ENCODE assay signal across 1 cellular context in the genomic region with DNA sequence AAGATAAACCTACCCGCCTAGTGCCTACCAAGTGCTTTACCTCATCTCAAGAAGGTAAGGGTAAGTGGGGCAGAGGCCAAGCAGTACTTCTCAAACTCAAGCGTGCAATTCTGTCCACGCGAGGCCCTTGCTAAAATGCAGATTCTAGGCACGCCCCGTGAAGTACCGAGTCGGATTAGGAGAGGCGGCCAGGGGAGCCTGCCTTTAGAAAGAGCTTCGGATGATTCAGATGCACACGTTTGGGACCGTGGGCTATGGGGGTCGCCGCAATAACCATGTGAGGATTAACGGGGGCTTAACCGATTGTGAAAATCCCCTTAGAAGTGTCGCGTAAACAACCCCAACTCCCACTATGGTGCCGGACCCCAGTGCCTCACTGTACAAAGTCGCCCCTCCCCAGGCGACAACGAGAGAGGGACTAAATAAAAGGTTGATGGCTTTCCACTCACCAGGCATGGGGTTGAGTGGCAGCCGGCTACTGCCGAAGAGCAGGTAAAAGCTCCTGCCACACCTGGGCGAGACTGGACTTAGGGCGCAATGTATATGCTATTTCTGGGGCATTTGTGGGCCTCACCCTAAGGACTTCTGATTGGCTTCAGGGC.
TF ChIP-seq lines count a peak whose summit lies in the region.

No MANE protein-coding gene starts in this region.

TF ChIP-seq in endothelial cell of umbilical vein, 7 proteins besides CTCF, POLR2A, EP300 and RAD21:
- TF ChIP-seq EZH2 (IDR thresholded peaks at IDR 0.05; ENCODE audit: borderline replicate concordance, low read depth, low read length, severe bottlenecking), result no peak
- peak; percentile 83 for TF ChIP-seq POLR2AphosphoS5 (IDR thresholded peaks at IDR 0.05; ENCODE audit: insufficient read depth, low read depth, low read length)
